Comparison of ENCODE assay signal across 11 cellular contexts in the genomic region with DNA sequence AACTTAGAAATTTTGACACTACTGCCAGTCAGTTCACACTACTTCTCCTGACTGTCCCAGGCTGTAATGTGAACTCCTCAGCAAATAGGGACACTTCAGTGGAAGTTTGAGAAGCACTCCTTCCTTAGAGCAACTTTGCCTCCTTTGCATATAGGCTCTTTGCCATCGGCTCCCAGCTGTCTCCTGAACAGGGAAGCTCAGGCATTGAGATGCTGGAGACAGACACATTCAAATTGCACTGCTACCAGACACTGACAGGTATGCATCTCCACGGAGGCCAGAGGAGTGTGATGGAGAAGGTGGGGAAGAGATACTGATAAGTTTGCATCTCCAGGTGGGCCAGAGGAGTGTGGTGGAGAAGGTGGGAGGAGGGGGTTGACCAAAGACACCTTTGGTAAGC. TPM values are rescaled to one million over a fixed set of nuclear protein-coding genes. Genes with fewer than 3 reads are reported as not detected.
A peak's percentile ranks its signal among the peaks of the same experiment; 100 is the strongest.
DNase-seq lines count a peak whose midpoint lies in the region; ATAC-seq, FAIRE-seq and TF ChIP-seq lines count a peak whose summit lies in the region.
"Had no signal": no experiment of that assay in that cellular context is flagged by ENCODE, and none has a peak within 500 bp of the region (broad histone marks: within the 10 kb centered on the region; RNA-seq: fewer than 3 reads in every experiment).

No MANE protein-coding gene starts in this region.

- peaks cover 63% of the 10 kb centered on the region for H3K4me1 Mint-ChIP-seq in activated CD8-positive, alpha-beta memory T cell treated with anti-CD3 and anti-CD28 coated beads, Interleukin-2, amount 10 ng/mL, durations not matched to agents 7 days and 5 days
- H3K4me1 Mint-ChIP-seq in activated T-helper 17 cell treated with anti-CD3 and anti-CD28 coated beads, Interleukin-2, amount 50 U/mL, for 72 hours, result peaks cover 29% of the 10 kb centered on the region

- H3K9me3 Mint-ChIP-seq in activated CD8-positive, alpha-beta memory T cell treated with anti-CD3 and anti-CD28 coated beads, Interleukin-2, amount 10 ng/mL, durations not matched to agents 7 days and 5 days (ENCODE audit: low read depth), result no peaks in the 10 kb centered on the region
- H3K9me3 Mint-ChIP-seq in activated T-helper 17 cell treated with anti-CD3 and anti-CD28 coated beads, Interleukin-2, amount 50 U/mL, for 72 hours, result no peaks in the 10 kb centered on the region

- DNase-seq in activated CD8-positive, alpha-beta memory T cell treated with anti-CD3 and anti-CD28 coated beads, Interleukin-2, amount 10 ng/mL, durations not matched to agents 7 days and 5 days, result no peak
- no peak for DNase-seq in activated CD8-positive, alpha-beta memory T cell treated with anti-CD3 and anti-CD28 coated beads, Interleukin-2, amount 50 U/mL, for 4 hours
- DNase-seq in kidney (no peak), NCI-H1105 treated with DMSO at 0.1 percent for 48 hours (lab: John Stamatoyannopoulos, UW) (no peak), CD1c-positive myeloid dendritic cell (ENCODE audit: extremely low spot score) (no peak)
- DNase-seq: RPMI8226; stimulated activated CD4-positive, alpha-beta T cell treated with anti-CD3 and anti-CD28 coated beads, Interleukin-2, amount 100 ng/mL, for 48 hours had no signal

- H3K4me3 Mint-ChIP-seq in activated CD8-positive, alpha-beta memory T cell treated with anti-CD3 and anti-CD28 coated beads, Interleukin-2, amount 10 ng/mL, durations not matched to agents 7 days and 5 days, result peak overlapping the region; percentile 94
- peak overlapping the region; percentile 91 for H3K4me3 Mint-ChIP-seq in activated T-helper 17 cell treated with anti-CD3 and anti-CD28 coated beads, Interleukin-2, amount 50 U/mL, for 72 hours

- TF ChIP-seq CTCF in kidney (IDR thresholded peaks at IDR 0.05; ENCODE audit: borderline replicate concordance, extremely low read depth, insufficient read depth), result no peak

- H3K4me1 ChIP-seq in kidney (ENCODE audit: control insufficient read depth in 1 of 2, insufficient read depth in 1 of 2, low read depth in 1 of 2, low read length in 2 of 2) (peaks cover 37 to 38% of the 10 kb centered on the region in 2 donors), stomach smooth muscle (ENCODE audit: control insufficient read depth, insufficient read depth, low read length) (peaks cover 33% of the 10 kb centered on the region)

- no peaks in the 10 kb centered on the region for H3K27me3 Mint-ChIP-seq in activated CD8-positive, alpha-beta memory T cell treated with anti-CD3 and anti-CD28 coated beads, Interleukin-2, amount 10 ng/mL, durations not matched to agents 7 days and 5 days
- no peaks in the 10 kb centered on the region for H3K27me3 Mint-ChIP-seq in activated T-helper 17 cell treated with anti-CD3 and anti-CD28 coated beads, Interleukin-2, amount 50 U/mL, for 72 hours

- peaks cover 57% of the 10 kb centered on the region for H3K36me3 Mint-ChIP-seq in activated CD8-positive, alpha-beta memory T cell treated with anti-CD3 and anti-CD28 coated beads, Interleukin-2, amount 10 ng/mL, durations not matched to agents 7 days and 5 days
- H3K36me3 Mint-ChIP-seq in activated T-helper 17 cell treated with anti-CD3 and anti-CD28 coated beads, Interleukin-2, amount 50 U/mL, for 72 hours (ENCODE audit: low read depth), result peaks cover 99% of the 10 kb centered on the region

- H3K27ac Mint-ChIP-seq in activated CD8-positive, alpha-beta memory T cell treated with anti-CD3 and anti-CD28 coated beads, Interleukin-2, amount 10 ng/mL, durations not matched to agents 7 days and 5 days, result peak overlapping the region; percentile 99
- peak overlapping the region; percentile 95 for H3K27ac Mint-ChIP-seq in activated T-helper 17 cell treated with anti-CD3 and anti-CD28 coated beads, Interleukin-2, amount 50 U/mL, for 72 hours

- FAIRE-seq in kidney (lab: Jason Lieb, UNC), result no peak
- FAIRE-seq: colon had no signal

- intact Hi-C loops in kidney (cut with DNase I), result no loop called here

- CTCF ChIA-PET in activated CD8-positive, alpha-beta memory T cell treated with anti-CD3 and anti-CD28 coated beads, Interleukin-2, amount 10 ng/mL, durations not matched to agents 7 days and 5 days (lab: Charles Lee), result interaction anchor here (0.7 to 5.1 kb wide), 3 partner anchors 11 to 1176 kb away, joined by 3 to 33 read pairs (median 11); a partner anchor contains a TSS

- H3K27ac ChIP-seq in kidney (ENCODE audit: low read depth in 2 of 2, low read length in 2 of 2) (no peak overlapping the region), stomach smooth muscle (ENCODE audit: low read length) (no peak overlapping the region)

- H3K9me3 ChIP-seq in kidney (ENCODE audit: control insufficient read depth in 1 of 2, low read length in 2 of 2) (no peaks in the 10 kb centered on the region), stomach smooth muscle (ENCODE audit: control insufficient read depth in 2 of 2, low read length in 2 of 2) (no peaks in the 10 kb centered on the region)

- H3K4me3 ChIP-seq in kidney (ENCODE audit: low read length in 2 of 2), result peak overlapping the region; percentile 56 to 84
- H3K4me3 ChIP-seq in stomach smooth muscle (ENCODE audit: low read length in 2 of 2), result peak overlapping the region; percentile 87 to 98

- no peaks in the 10 kb centered on the region for H3K27me3 ChIP-seq in stomach smooth muscle (ENCODE audit: control insufficient read depth in 1 of 2, insufficient read depth in 2 of 2, low read length in 2 of 2)

- peak overlapping the region in 1 of 2 donors; percentile 80 for H3K9ac ChIP-seq in kidney (ENCODE audit: low read length in 2 of 2)
- peak overlapping the region; percentile 42 to 95 for H3K9ac ChIP-seq in stomach smooth muscle (ENCODE audit: low read length in 2 of 2)

- ATAC-seq in activated CD8-positive, alpha-beta memory T cell treated with anti-CD3 and anti-CD28 coated beads, Interleukin-2, amount 10 ng/mL, durations not matched to agents 7 days and 5 days, result no peak
- ATAC-seq in activated T-helper 17 cell treated with anti-CD3 and anti-CD28 coated beads, Interleukin-2, amount 50 U/mL, for 72 hours (replicated peaks), result no peak
- ATAC-seq in GM18861 (IDR thresholded peaks at IDR 0.05; ENCODE audit: unreplicated experiment), result no peak

- H3K36me3 ChIP-seq in kidney (ENCODE audit: control insufficient read depth in 1 of 2, insufficient read depth in 2 of 2, low read length in 2 of 2) (peaks cover 22 to 42% of the 10 kb centered on the region in 2 donors), stomach smooth muscle (ENCODE audit: control insufficient read depth in 2 of 2, insufficient read depth in 2 of 2, low read length in 2 of 2) (peaks cover 28 to 35% of the 10 kb centered on the region in 2 donors)

RNA-seq across cellular contexts. Expression of a gene that starts 1.4 kb away (rescaled TPM):
- total RNA-seq in activated CD8-positive, alpha-beta memory T cell treated with anti-CD3 and anti-CD28 coated beads, Interleukin-2, amount 10 ng/mL, durations not matched to agents 7 days and 5 days, result 10 to 100 TPM; 73.9 to 91.5 TPM
- 10 to 100 TPM; 75.2 to 77.6 TPM for total RNA-seq in activated T-helper 17 cell treated with anti-CD3 and anti-CD28 coated beads, Interleukin-2, amount 50 U/mL, for 72 hours
- total RNA-seq in kidney, result 82.6 TPM
- polyA plus RNA-seq in kidney (ENCODE audit: insufficient read depth, low read depth, low replicate concordance), result 136 TPM

RNA-seq across cellular contexts. Expression of a gene that starts 1.9 kb away (rescaled TPM):
- total RNA-seq in activated CD8-positive, alpha-beta memory T cell treated with anti-CD3 and anti-CD28 coated beads, Interleukin-2, amount 10 ng/mL, durations not matched to agents 7 days and 5 days, result 1,000 to 10,000 TPM in 1 of 2 experiments, 100 to 1,000 TPM in 1; 945 to 1,070 TPM
- 1,000 to 10,000 TPM; 1,597 to 2,232 TPM for total RNA-seq in activated T-helper 17 cell treated with anti-CD3 and anti-CD28 coated beads, Interleukin-2, amount 50 U/mL, for 72 hours
- total RNA-seq in kidney, result 852 TPM
- polyA plus RNA-seq in kidney (ENCODE audit: insufficient read depth, low read depth, low replicate concordance), result 1,047 TPM

RNA-seq across cellular contexts. Expression of a gene that starts 10.7 kb away (rescaled TPM):
- 10 to 100 TPM; 26.0 to 26.5 TPM for total RNA-seq in activated CD8-positive, alpha-beta memory T cell treated with anti-CD3 and anti-CD28 coated beads, Interleukin-2, amount 10 ng/mL, durations not matched to agents 7 days and 5 days
- 10 to 100 TPM; 28.1 to 36.8 TPM for total RNA-seq in activated T-helper 17 cell treated with anti-CD3 and anti-CD28 coated beads, Interleukin-2, amount 50 U/mL, for 72 hours
- total RNA-seq in kidney, result 49.5 TPM
- 115 TPM for polyA plus RNA-seq in kidney (ENCODE audit: insufficient read depth, low read depth, low replicate concordance)

RNA-seq across cellular contexts. Expression of a gene that starts 22.1 kb away (rescaled TPM):
- total RNA-seq in activated CD8-positive, alpha-beta memory T cell treated with anti-CD3 and anti-CD28 coated beads, Interleukin-2, amount 10 ng/mL, durations not matched to agents 7 days and 5 days, result 10 to 100 TPM; 43.4 to 47.1 TPM
- total RNA-seq in activated T-helper 17 cell treated with anti-CD3 and anti-CD28 coated beads, Interleukin-2, amount 50 U/mL, for 72 hours, result 10 to 100 TPM; 38.9 to 44.8 TPM
- total RNA-seq in kidney, result 45.0 TPM
- 19.8 TPM for polyA plus RNA-seq in kidney (ENCODE audit: insufficient read depth, low read depth, low replicate concordance)

RNA-seq across cellular contexts. Expression of a gene that starts 37.0 kb away (rescaled TPM):
- total RNA-seq in activated CD8-positive, alpha-beta memory T cell treated with anti-CD3 and anti-CD28 coated beads, Interleukin-2, amount 10 ng/mL, durations not matched to agents 7 days and 5 days, result 100 to 1,000 TPM; 108 to 163 TPM
- 100 to 1,000 TPM in 1 of 2 donors, 10 to 100 TPM in 1; 67.7 to 117 TPM for total RNA-seq in activated T-helper 17 cell treated with anti-CD3 and anti-CD28 coated beads, Interleukin-2, amount 50 U/mL, for 72 hours
- total RNA-seq in kidney, result 187 TPM
- polyA plus RNA-seq in kidney (ENCODE audit: insufficient read depth, low read depth, low replicate concordance), result 69.0 TPM
